ENCODE assay signal across 21 cellular contexts in the genomic region with DNA sequence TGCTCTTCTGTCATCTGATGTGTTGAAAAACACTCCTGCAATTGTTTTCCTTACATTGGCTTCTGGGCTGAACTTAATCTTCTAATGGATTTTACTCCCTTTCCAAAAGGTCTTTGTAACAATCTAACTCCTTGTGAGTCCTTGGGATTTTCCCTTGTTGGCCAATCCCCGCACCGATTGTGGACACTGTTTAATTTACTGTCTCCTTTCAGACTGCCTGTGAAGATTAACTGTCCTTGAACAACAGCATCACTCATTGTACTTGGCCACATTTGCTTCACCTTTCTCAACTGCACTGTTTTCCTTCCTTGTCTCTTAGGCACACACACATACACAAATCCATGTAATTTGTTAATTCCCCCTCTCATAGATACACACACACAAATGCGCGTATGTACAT.
A peak's percentile ranks its signal among the peaks of the same experiment; 100 is the strongest.
DNase-seq lines count a peak whose midpoint lies in the region; ATAC-seq and TF ChIP-seq lines count a peak whose summit lies in the region.
"Had no signal": no experiment of that assay in that cellular context is flagged by ENCODE, and none has a peak within 500 bp of the region (broad histone marks: within the 10 kb centered on the region; RNA-seq: fewer than 3 reads in every experiment).

No MANE protein-coding gene starts in this region.

- TF ChIP-seq CTCF in CD14-positive monocyte (IDR thresholded peaks at IDR 0.05) (no peak), brain (conservative IDR thresholded peaks at IDR 0.05) (no peak), nephron progenitor cell (IDR thresholded peaks at IDR 0.05) (no peak)

- H3K36me3 Mint-ChIP-seq in CD14-positive monocyte = no peaks in the 10 kb centered on the region
- H3K36me3 Mint-ChIP-seq in brain = no peaks in the 10 kb centered on the region
- no peaks in the 10 kb centered on the region for H3K36me3 Mint-ChIP-seq in nephron progenitor cell (ENCODE audit: low read depth)
- H3K36me3 Mint-ChIP-seq: CD8-positive, alpha-beta memory T cell had no signal

- H3K9me3 Mint-ChIP-seq in CD14-positive monocyte (peaks cover 0 to 2% (median 0%) of the 10 kb centered on the region in 7 donors), brain (peaks cover 0 to 5% (median 2%) of the 10 kb centered on the region in 5 experiments), nephron progenitor cell (peaks cover 9% of the 10 kb centered on the region)
- H3K9me3 Mint-ChIP-seq: CD8-positive, alpha-beta memory T cell; HFFc6 had no signal

- intact Hi-C loops in CD14-positive monocyte (cut with micrococcal nuclease) = no loop called here

- H3K4me1 Mint-ChIP-seq in CD14-positive monocyte (peaks cover 54% of the 10 kb centered on the region), brain (peaks cover 52% of the 10 kb centered on the region), nephron progenitor cell (peaks cover 25% of the 10 kb centered on the region)
- H3K4me1 Mint-ChIP-seq: CD8-positive, alpha-beta memory T cell had no signal

- DNase-seq in CD14-positive monocyte (ENCODE audit: low spot score) = no peak
- DNase-seq in NCI-H82 (lab: John Stamatoyannopoulos, UW) = peak; percentile 91
- no peak for DNase-seq in nephron progenitor cell
- no peak for DNase-seq in activated CD8-positive, alpha-beta memory T cell treated with anti-CD3 and anti-CD28 coated beads, Interleukin-2, amount 50 U/mL, for 4 hours
- DNase-seq in SIG-M5 treated with dmso at 0.1 percent for 504 hours (lab: John Stamatoyannopoulos, UW; ENCODE audit: unreplicated experiment) = no peak
- no peak for DNase-seq in stimulated activated naive CD4-positive, alpha-beta T cell (lab: John Stamatoyannopoulos, UW)
- DNase-seq: AML-193; C1 segment of cervical spinal cord; CD8-positive, alpha-beta memory T cell; DMS79; H7; HFFc6; IMR-90; NCI-H1105; NCI-H146; NCI-H2029; NCI-H2227 treated with DMSO at 0.1 percent for 48 hours; NCI-H510A; NCI-H774 had no signal

- H3K27me3 Mint-ChIP-seq in CD14-positive monocyte (ENCODE audit: low read depth in 3 of 3) (peaks cover 0 to 1% (median 0%) of the 10 kb centered on the region in 3 donors), brain (no peaks in the 10 kb centered on the region), nephron progenitor cell (ENCODE audit: low read depth, poor library complexity) (peaks cover 2% of the 10 kb centered on the region)

- H3K4me3 Mint-ChIP-seq in CD14-positive monocyte (no peak overlapping the region), brain (no peak overlapping the region), nephron progenitor cell (no peak overlapping the region)
- H3K4me3 Mint-ChIP-seq: CD8-positive, alpha-beta memory T cell; HFFc6 had no signal

- ATAC-seq in HG02642 (IDR thresholded peaks at IDR 0.05; ENCODE audit: poor library complexity, unreplicated experiment) = no peak

- H3K27ac Mint-ChIP-seq in CD14-positive monocyte = peak overlapping the region in 4 of 7 donors; percentile 4 to 87 (median 60)
- peak overlapping the region in 4 of 5 experiments; percentile 5 to 60 (median 29) for H3K27ac Mint-ChIP-seq in brain
- peak overlapping the region; percentile 12 for H3K27ac Mint-ChIP-seq in nephron progenitor cell
- H3K27ac Mint-ChIP-seq: CD8-positive, alpha-beta memory T cell; HFFc6 had no signal
